ENCODE assay signal across 23 cellular contexts in genomic region chr17:41439375-41439774, GRCh38. TPM values are rescaled to one million over a fixed set of nuclear protein-coding genes. Genes with fewer than 3 reads are reported as not detected.
"Had no signal": no experiment of that assay in that cellular context is flagged by ENCODE, and none has a peak within 500 bp of the region (broad histone marks: within the 10 kb centered on the region; RNA-seq: fewer than 3 reads in every experiment).

No MANE protein-coding gene starts in this region.

- ATAC-seq: activated CD8-positive, alpha-beta memory T cell treated with anti-CD3 and anti-CD28 coated beads, Interleukin-2, amount 10 ng/mL, durations not matched to agents 7 days and 5 days; gastroesophageal sphincter; heart right ventricle; left colon; lower lobe of right lung; stimulated activated effector memory CD8-positive, alpha-beta T cell treated with anti-CD3 and anti-CD28 coated beads, Interleukin-12 subunit alpha, Interleukin-12 subunit beta, amount 100 ng/mL, for 72 hours had no signal

- H3K4me1 ChIP-seq: lower lobe of right lung, upper lobe of right lung had no signal

- DNase-seq: activated CD4-positive, alpha-beta memory T cell treated with anti-CD3 and anti-CD28 coated beads for 36 hours; activated CD8-positive, alpha-beta memory T cell treated with anti-CD3 and anti-CD28 coated beads, Interleukin-2, amount 10 ng/mL, durations not matched to agents 7 days and 5 days; activated naive CD4-positive, alpha-beta T cell treated with anti-CD3 and anti-CD28 coated beads, Interleukin-2, amount 10 ng/mL, durations not matched to agents 7 days and 5 days; activated T-cell treated with anti-CD3 and anti-CD28 coated beads, Interleukin-2, amount 50 U/mL, for 24 hours; central memory CD4-positive, alpha-beta T cell; cortex of kidney; effector CD4-positive, alpha-beta T cell; heart right ventricle; left colon; lower lobe of right lung; T1000; upper lobe of right lung had no signal

- H3K9me3 ChIP-seq: gastroesophageal sphincter, lower lobe of right lung, thoracic aorta, upper lobe of right lung had no signal

- H3K4me3 ChIP-seq: gastroesophageal sphincter, heart right ventricle, lower lobe of right lung, thoracic aorta, upper lobe of right lung had no signal

- H3K36me3 ChIP-seq: gastroesophageal sphincter, heart right ventricle, lower lobe of right lung, thoracic aorta, upper lobe of right lung had no signal

- H3K27ac ChIP-seq: gastroesophageal sphincter, heart right ventricle, lower lobe of right lung, thoracic aorta, upper lobe of right lung, VCaP had no signal

- H3K27me3 ChIP-seq: gastroesophageal sphincter, upper lobe of right lung had no signal

RNA-seq across cellular contexts. Expression of gene KRT38, which starts 1.4 kb away (rescaled TPM):
- total RNA-seq: activated CD4-positive, alpha-beta memory T cell treated with anti-CD3 and anti-CD28 coated beads for 36 hours; activated CD8-positive, alpha-beta memory T cell treated with anti-CD3 and anti-CD28 coated beads, Interleukin-2, amount 10 ng/mL, durations not matched to agents 7 days and 5 days; gastroesophageal sphincter; heart right ventricle; left colon; lower lobe of right lung; mesothelial cell of epicardium; myocyte; osteocyte; pulmonary artery endothelial cell; thoracic aorta; upper lobe of right lung had no signal
- polyA plus RNA-seq: adipose tissue, heart right ventricle, neural cell had no signal

RNA-seq across cellular contexts. Expression of gene KRT37, which starts 15.0 kb away (rescaled TPM):
- total RNA-seq: activated CD4-positive, alpha-beta memory T cell treated with anti-CD3 and anti-CD28 coated beads for 36 hours; activated CD8-positive, alpha-beta memory T cell treated with anti-CD3 and anti-CD28 coated beads, Interleukin-2, amount 10 ng/mL, durations not matched to agents 7 days and 5 days; fibroblast of lung; gastroesophageal sphincter; heart right ventricle; left colon; lower lobe of right lung; mesothelial cell of epicardium; myocyte; osteocyte; pulmonary artery endothelial cell; thoracic aorta; upper lobe of right lung had no signal
- polyA plus RNA-seq: adipose tissue, fibroblast of lung, heart right ventricle, neural cell had no signal

RNA-seq across cellular contexts. Expression of gene KRT32, which starts 27.8 kb away (rescaled TPM):
- total RNA-seq: activated CD4-positive, alpha-beta memory T cell treated with anti-CD3 and anti-CD28 coated beads for 36 hours; activated CD8-positive, alpha-beta memory T cell treated with anti-CD3 and anti-CD28 coated beads, Interleukin-2, amount 10 ng/mL, durations not matched to agents 7 days and 5 days; left colon; lower lobe of right lung; mesothelial cell of epicardium; myocyte; osteocyte; pulmonary artery endothelial cell; thoracic aorta; upper lobe of right lung had no signal
- polyA plus RNA-seq: neural cell had no signal

RNA-seq across cellular contexts. Expression of gene KRT35, which starts 41.6 kb away (rescaled TPM):
- total RNA-seq: activated CD4-positive, alpha-beta memory T cell treated with anti-CD3 and anti-CD28 coated beads for 36 hours; activated CD8-positive, alpha-beta memory T cell treated with anti-CD3 and anti-CD28 coated beads, Interleukin-2, amount 10 ng/mL, durations not matched to agents 7 days and 5 days; fibroblast of lung; gastroesophageal sphincter; heart right ventricle; left colon; lower lobe of right lung; mesothelial cell of epicardium; myocyte; osteocyte; pulmonary artery endothelial cell; thoracic aorta; upper lobe of right lung had no signal
- polyA plus RNA-seq: adipose tissue, fibroblast of lung, heart right ventricle, neural cell had no signal

RNA-seq across cellular contexts. Expression of gene KRT31, which starts 42.0 kb away (rescaled TPM):
- total RNA-seq: activated CD4-positive, alpha-beta memory T cell treated with anti-CD3 and anti-CD28 coated beads for 36 hours; activated CD8-positive, alpha-beta memory T cell treated with anti-CD3 and anti-CD28 coated beads, Interleukin-2, amount 10 ng/mL, durations not matched to agents 7 days and 5 days; fibroblast of lung; gastroesophageal sphincter; heart right ventricle; left colon; lower lobe of right lung; mesothelial cell of epicardium; osteocyte; pulmonary artery endothelial cell; thoracic aorta; upper lobe of right lung had no signal
- polyA plus RNA-seq: adipose tissue, fibroblast of lung, neural cell had no signal
